14 cellular contexts compared by ENCODE assay signal in genomic region chr13:78131811-78132210, GRCh38.
A peak's percentile ranks its signal among the peaks of the same experiment; 100 is the strongest.
DNase-seq lines count a peak whose midpoint lies in the region; FAIRE-seq and TF ChIP-seq lines count a peak whose summit lies in the region.
"Had no signal": no experiment of that assay in that cellular context is flagged by ENCODE, and none has a peak within 500 bp of the region (broad histone marks: within the 10 kb centered on the region; RNA-seq: fewer than 3 reads in every experiment).

No MANE protein-coding gene starts in this region.

- peak; percentile 45 to 56 for DNase-seq in AML-193 (lab: John Stamatoyannopoulos, UW)
- no peak for DNase-seq in GM13977 (ENCODE audit: low spot score)
- peak; percentile 10 for DNase-seq in SK-MEL-5 (ENCODE audit: low read depth, low spot score)
- DNase-seq in frontal cortex (ENCODE audit: low spot score in 2 of 2), result no peak
- DNase-seq in erythroblast (lab: John Stamatoyannopoulos, UW), result no peak
- DNase-seq in GM19238 (ENCODE audit: insufficient read length, low spot score), result no peak
- DNase-seq in colonic mucosa, result no peak
- no peak for DNase-seq in posterior vena cava (ENCODE audit: low spot score)
- DNase-seq: activated T-cell treated with anti-CD3 and anti-CD28 coated beads, Interleukin-2, amount 50 U/mL, for 24 hours; DMS79 treated with DMSO at 0.1 percent for 48 hours; GOT3; NCI-H1105 treated with DMSO at 0.1 percent for 48 hours; testis had no signal

- no peaks in the 10 kb centered on the region for H3K27me3 ChIP-seq in colonic mucosa
- H3K27me3 ChIP-seq: testis had no signal

- no peak for TF ChIP-seq POLR2A in erythroblast (IDR thresholded peaks at IDR 0.05; ENCODE audit: low read length)

- no peaks in the 10 kb centered on the region for H3K4me1 ChIP-seq in colonic mucosa
- H3K4me1 ChIP-seq: testis had no signal

- TF ChIP-seq CTCF in GM13977 (IDR thresholded peaks at IDR 0.05; ENCODE audit: extremely low read depth, insufficient read depth, missing control alignments) (peak; percentile 31), colonic mucosa (IDR thresholded peaks at IDR 0.05) (no peak)

- H3K27ac ChIP-seq in colonic mucosa, result no peak overlapping the region
- H3K27ac ChIP-seq: testis had no signal

- H3K9ac ChIP-seq in colonic mucosa (ENCODE audit: low read depth in 2 of 2, low read length in 2 of 2), result no peak overlapping the region

- H3K36me3 ChIP-seq in colonic mucosa, result no peaks in the 10 kb centered on the region

- in situ Hi-C loops in GM13977 (cut with MboI; ENCODE audit: low pct_unique_long_range_greater_than_20kb, low sequenced_read_pairs, unreplicated experiment), result no loop called here
- in situ Hi-C loops in SK-MEL-5 (cut with HindIII; ENCODE audit: low pct_unique_long_range_greater_than_20kb, low sequenced_read_pairs), result no loop called here

- no peaks in the 10 kb centered on the region for H3K9me3 ChIP-seq in colonic mucosa
- H3K9me3 ChIP-seq: testis had no signal

- peak; percentile 60 for FAIRE-seq in frontal cortex (lab: Jason Lieb, UNC)

- intact Hi-C loops in colonic mucosa (cut with DNase I) (no loop called here), posterior vena cava (cut with DNase I) (no loop called here)

- no peak overlapping the region for H3K4me3 ChIP-seq in colonic mucosa
- H3K4me3 ChIP-seq: lung, testis had no signal

Comparison
In these comparisons a context has a peak if more than half of its experiments do, and no peak if none do; other contexts are left out.
1. DNase-seq: peak in AML-193 (2 of 2) and SK-MEL-5 (single experiment); none in GM13977 (single experiment), frontal cortex (0 of 2), erythroblast (0 of 2), GM19238 (single experiment), colonic mucosa (single experiment) and posterior vena cava (single experiment).